9 cellular contexts compared by ENCODE assay signal in genomic region chr5:139787568-139788293, GRCh38. TPM values are rescaled to one million over a fixed set of nuclear protein-coding genes. Genes with fewer than 3 reads are reported as not detected.
DNase-seq lines count a peak whose midpoint lies in the region; ATAC-seq and TF ChIP-seq lines count a peak whose summit lies in the region.
"Had no signal": no experiment of that assay in that cellular context is flagged by ENCODE, and none has a peak within 500 bp of the region (broad histone marks: within the 10 kb centered on the region; RNA-seq: fewer than 3 reads in every experiment).

No MANE protein-coding gene starts in this region.

- peaks cover 10% of the 10 kb centered on the region for H3K4me1 ChIP-seq in CD4-positive, CD25-positive, alpha-beta regulatory T cell (ENCODE audit: control insufficient read depth, insufficient read depth, low read length, poor library complexity, severe bottlenecking)
- H3K4me1 ChIP-seq in OCI-LY7 (ENCODE audit: insufficient read depth, low read length, poor library complexity, severe bottlenecking) (no peaks in the 10 kb centered on the region), esophagus muscularis mucosa (peaks cover 8 to 18% (median 17%) of the 10 kb centered on the region in 4 donors), muscle layer of duodenum (ENCODE audit: control insufficient read depth in 1 of 2, insufficient read depth in 2 of 2, low read length in 2 of 2) (peaks cover 0 to 9% of the 10 kb centered on the region in 2 donors)

- no peak for TF ChIP-seq POLR2A in esophagus muscularis mucosa (IDR thresholded peaks at IDR 0.05; ENCODE audit: low read depth)

- H2AFZ ChIP-seq in OCI-LY7 (ENCODE audit: low read length): peak overlapping the region; percentile 46; the same call in 1 of the 2 replicates

- H3K4me3 ChIP-seq in CD4-positive, CD25-positive, alpha-beta regulatory T cell (ENCODE audit: low read depth, low read length): peak overlapping the region; percentile 59
- H3K4me3 ChIP-seq in OCI-LY7 (ENCODE audit: low read depth, low read length, poor library complexity, severe bottlenecking) (peak overlapping the region; percentile 30), esophagus muscularis mucosa (peak overlapping the region; percentile 60 to 72 (median 66)), muscle layer of duodenum (ENCODE audit: low read depth in 1 of 2, low read length in 2 of 2) (peak overlapping the region; percentile 72 to 86)

- BruUV-seq in OCI-LY7 (replicated peaks; lab: Mats Ljungman, UMichigan): no TSS peak

- H3K4me3 Mint-ChIP-seq in CD4-positive, CD25-positive, alpha-beta regulatory T cell: peak overlapping the region; percentile 75 to 84 (median 82)
- H3K4me3 Mint-ChIP-seq in activated T-cell treated with anti-CD3 and anti-CD28 coated beads, Interleukin-2, amount 50 U/mL, for 4 hours: peak overlapping the region; percentile 81

- no peaks in the 10 kb centered on the region for H4K20me1 ChIP-seq in OCI-LY7 (ENCODE audit: insufficient read depth, low read length)

- H3K9me2 ChIP-seq in OCI-LY7 (ENCODE audit: insufficient read depth, low read length): no peaks in the 10 kb centered on the region

- H3K27me3 Mint-ChIP-seq in CD4-positive, CD25-positive, alpha-beta regulatory T cell: peaks cover 57% of the 10 kb centered on the region
- H3K27me3 Mint-ChIP-seq in activated T-cell treated with anti-CD3 and anti-CD28 coated beads, Interleukin-2, amount 50 U/mL, for 4 hours (ENCODE audit: low read depth): peaks cover 26% of the 10 kb centered on the region

- ATAC-seq in CD4-positive, CD25-positive, alpha-beta regulatory T cell (ENCODE audit: low read depth in 2 of 2): peak; percentile 75 to 77
- ATAC-seq in GM19463 (IDR thresholded peaks at IDR 0.05; ENCODE audit: unreplicated experiment): peak; percentile 75
- peak; percentile 90 to 93 for ATAC-seq in activated T-cell treated with anti-CD3 and anti-CD28 coated beads, Interleukin-2, amount 50 U/mL, for 4 hours

- DNase-seq in CD4-positive, CD25-positive, alpha-beta regulatory T cell: peak; percentile 67 to 77 (median 69)
- DNase-seq in HT1080 (ENCODE audit: low read depth) (peak; percentile 84), OCI-LY7 (ENCODE audit: low spot score) (peak; percentile 67), esophagus muscularis mucosa (ENCODE audit: extremely low spot score) (peak; percentile 97)
- DNase-seq in activated T-cell treated with anti-CD3 and anti-CD28 coated beads, Interleukin-2, amount 50 U/mL, for 4 hours: peak; percentile 87
- DNase-seq in stimulated activated CD8-positive, alpha-beta memory T cell treated with anti-CD3 and anti-CD28 coated beads, Interleukin-7, amount 100 ng/mL, for 24 hours (ENCODE audit: low read depth): peak; percentile 84

- H3K4me1 Mint-ChIP-seq in CD4-positive, CD25-positive, alpha-beta regulatory T cell: peaks cover 0 to 17% (median 8%) of the 10 kb centered on the region in 4 donors
- H3K4me1 Mint-ChIP-seq in activated T-cell treated with anti-CD3 and anti-CD28 coated beads, Interleukin-2, amount 50 U/mL, for 4 hours (ENCODE audit: low read depth): peaks cover 5% of the 10 kb centered on the region

- POLR2A ChIA-PET in OCI-LY7 (lab: Charles Lee): no interaction called here

- no peak overlapping the region for H3K27ac ChIP-seq in CD4-positive, CD25-positive, alpha-beta regulatory T cell (ENCODE audit: insufficient read depth, low read length, poor library complexity, severe bottlenecking)
- H3K27ac ChIP-seq in OCI-LY7 (ENCODE audit: low read depth, low read length, poor library complexity, severe bottlenecking): no peak overlapping the region
- peak overlapping the region; percentile 67 to 74 (median 72) for H3K27ac ChIP-seq in esophagus muscularis mucosa (replicated peaks in 1 of 4)
- no peak overlapping the region for H3K27ac ChIP-seq in muscle layer of duodenum (ENCODE audit: low read length)
- H3K27ac ChIP-seq: epithelial cell of prostate had no signal

- CTCF ChIA-PET in OCI-LY7 (lab: Charles Lee; ENCODE audit: unreplicated experiment): interaction anchor here (0.6 to 1.2 kb wide), 6 partner anchors 11 to 320 kb away, joined by 3 to 13 read pairs (median 4); no protein-coding TSS in a partner anchor

- peak overlapping the region; percentile 79 for H3K4me2 ChIP-seq in OCI-LY7 (ENCODE audit: low read length)

- no peaks in the 10 kb centered on the region for H3K79me2 ChIP-seq in OCI-LY7 (ENCODE audit: insufficient read depth, low read depth, low read length)

- peaks cover 8% of the 10 kb centered on the region for H3K27me3 ChIP-seq in CD4-positive, CD25-positive, alpha-beta regulatory T cell (ENCODE audit: control insufficient read depth, insufficient read depth, low read length)
- H3K27me3 ChIP-seq in esophagus muscularis mucosa (peaks cover 0 to 16% (median 0%) of the 10 kb centered on the region in 4 donors), muscle layer of duodenum (ENCODE audit: low read depth, low read length) (no peaks in the 10 kb centered on the region)

- no peaks in the 10 kb centered on the region for H3K36me3 Mint-ChIP-seq in CD4-positive, CD25-positive, alpha-beta regulatory T cell
- H3K36me3 Mint-ChIP-seq in activated T-cell treated with anti-CD3 and anti-CD28 coated beads, Interleukin-2, amount 50 U/mL, for 4 hours (ENCODE audit: insufficient read depth): no peaks in the 10 kb centered on the region

- peak; percentile 94 for TF ChIP-seq CTCF in OCI-LY7 (conservative IDR thresholded peaks at IDR 0.05; ENCODE audit: low read length)
- TF ChIP-seq CTCF in esophagus muscularis mucosa (IDR thresholded peaks at IDR 0.05): peak; percentile 83 to 99 (median 92)

- intact Hi-C loops in OCI-LY7 (cut with micrococcal nuclease; ENCODE audit: unreplicated experiment) (loop anchor here (1.0 to 5.0 kb wide), 4 partner anchors 57 to 370 kb away; no protein-coding TSS in a partner anchor), esophagus muscularis mucosa (cut with DNase I) (loop anchor here (1.0 to 10.0 kb wide), 4 partner anchors 57 to 367 kb away; no protein-coding TSS in a partner anchor)

- peaks cover 0 to 1% (median 0%) of the 10 kb centered on the region in 7 donors for H3K9me3 Mint-ChIP-seq in CD4-positive, CD25-positive, alpha-beta regulatory T cell
- no peaks in the 10 kb centered on the region for H3K9me3 Mint-ChIP-seq in activated T-cell treated with anti-CD3 and anti-CD28 coated beads, Interleukin-2, amount 50 U/mL, for 4 hours

- WGBS in esophagus muscularis mucosa: 0% methylated on average over 11 of the region's 57 CpGs

- peak overlapping the region in 1 of 3 donors; percentile 41 for H3K27ac Mint-ChIP-seq in CD4-positive, CD25-positive, alpha-beta regulatory T cell

- no peaks in the 10 kb centered on the region for H3K9me3 ChIP-seq in CD4-positive, CD25-positive, alpha-beta regulatory T cell (ENCODE audit: control insufficient read depth in 2 of 2, low read length in 2 of 2)
- H3K9me3 ChIP-seq in OCI-LY7 (ENCODE audit: low read length) (no peaks in the 10 kb centered on the region), esophagus muscularis mucosa (no peaks in the 10 kb centered on the region), muscle layer of duodenum (ENCODE audit: control insufficient read depth in 1 of 2, low read length in 2 of 2) (no peaks in the 10 kb centered on the region)

- no peaks in the 10 kb centered on the region for H3K36me3 ChIP-seq in CD4-positive, CD25-positive, alpha-beta regulatory T cell (ENCODE audit: control insufficient read depth, insufficient read depth, low read length)
- H3K36me3 ChIP-seq in OCI-LY7 (ENCODE audit: insufficient read depth, low read length): no peaks in the 10 kb centered on the region
- no peaks in the 10 kb centered on the region for H3K36me3 ChIP-seq in esophagus muscularis mucosa
- H3K36me3 ChIP-seq in muscle layer of duodenum (ENCODE audit: control insufficient read depth in 1 of 2, insufficient read depth in 2 of 2, low read length in 2 of 2): no peaks in the 10 kb centered on the region

- no peak for TF ChIP-seq EP300 in esophagus muscularis mucosa (IDR thresholded peaks at IDR 0.05)

RNA-seq across cellular contexts. Expression of gene PSD2, which starts 7.9 kb away (rescaled TPM):
- total RNA-seq in CD4-positive, CD25-positive, alpha-beta regulatory T cell: not detected
- not detected for polyA plus RNA-seq in CD4-positive, CD25-positive, alpha-beta regulatory T cell
- 0.03 and 0.10 TPM in 2 replicates for total RNA-seq in HT1080 (2014; rRNA removed; shearing (Covaris generic))
- polyA plus RNA-seq in HT1080 (2015; cell fraction: cytosol; rRNA removed): 0.01 TPM in 1 of 2 replicates, not detected in the other
- polyA plus RNA-seq in HT1080 (2015; cell fraction: nucleus; rRNA removed): 0.07 and 0.08 TPM in 2 replicates
- total RNA-seq in OCI-LY7 (2014; rRNA removed; shearing (Covaris generic)): 0.08 and 0.13 TPM in 2 replicates
- 0.11 and 0.15 TPM in 2 replicates for total RNA-seq in OCI-LY7 (2022)
- total RNA-seq in activated T-cell treated with anti-CD3 and anti-CD28 coated beads, Interleukin-2, amount 50 U/mL, for 4 hours: not detected
- total RNA-seq in esophagus muscularis mucosa: under 1 TPM in 3 of 4 donors, not detected in 1; under 0.01 to 0.17 (median 0.13) TPM

Comparison
In these comparisons a context has a peak if more than half of its experiments do, and no peak if none do; other contexts are left out.
1. H3K27ac ChIP-seq: peak in esophagus muscularis mucosa (4 of 4); none in CD4-positive, CD25-positive, alpha-beta regulatory T cell (single experiment), OCI-LY7 (single experiment) and muscle layer of duodenum (single experiment).
2. Peak in every context shown above with its lines, with median percentiles within 50 percentile points of each other: ATAC-seq, DNase-seq and H3K4me3 ChIP-seq.